ENCODE assay signal across 15 cellular contexts in genomic region chr11:15972838-15973237, GRCh38.
"Had no signal": no experiment of that assay in that cellular context is flagged by ENCODE, and none has a peak within 500 bp of the region (broad histone marks: within the 10 kb centered on the region; RNA-seq: fewer than 3 reads in every experiment).

No MANE protein-coding gene starts in this region.

- DNase-seq: activated B cell treated with CpG ODN at 0.5 μM for 24 hours; activated CD4-positive, alpha-beta T cell treated with anti-CD3 and anti-CD28 coated beads, Interleukin-2, amount 50 U/mL, for 1 hour; activated naive CD4-positive, alpha-beta T cell treated with anti-CD3 and anti-CD28 coated beads, Interleukin-2, amount 10 ng/mL, durations not matched to agents 7 days and 5 days; caudate nucleus; effector CD4-positive, alpha-beta T cell; naive thymus-derived CD8-positive, alpha-beta T cell; posterior cingulate gyrus; stomach had no signal

- H3K9me3 Mint-ChIP-seq: activated B cell treated with CpG ODN at 0.5 μM for 24 hours; activated naive CD4-positive, alpha-beta T cell treated with anti-CD3 and anti-CD28 coated beads, Interleukin-2, amount 10 ng/mL, durations not matched to agents 7 days and 5 days; activated T-helper 2 cell treated with anti-CD3 and anti-CD28 coated beads, Interferon-gamma antibody, Interleukin-2, Interleukin-4, amounts not matched to agents 10 μg/mL and 5 μg/mL and 100 μg/mL, durations not matched to agents 14 hours and 24 hours and 36 hours had no signal

- H3K36me3 Mint-ChIP-seq: activated naive CD4-positive, alpha-beta T cell treated with anti-CD3 and anti-CD28 coated beads, Interleukin-2, amount 10 ng/mL, durations not matched to agents 7 days and 5 days; naive thymus-derived CD8-positive, alpha-beta T cell had no signal

- H3K4me3 Mint-ChIP-seq: activated B cell treated with CpG ODN at 0.5 μM for 24 hours; activated naive CD4-positive, alpha-beta T cell treated with anti-CD3 and anti-CD28 coated beads, Interleukin-2, amount 10 ng/mL, durations not matched to agents 7 days and 5 days; naive thymus-derived CD8-positive, alpha-beta T cell had no signal

- ATAC-seq: gastroesophageal sphincter; naive thymus-derived CD8-positive, alpha-beta T cell had no signal

- H3K27ac Mint-ChIP-seq: activated B cell treated with CpG ODN at 0.5 μM for 24 hours; activated naive CD4-positive, alpha-beta T cell treated with anti-CD3 and anti-CD28 coated beads, Interleukin-2, amount 10 ng/mL, durations not matched to agents 7 days and 5 days; activated T-helper 2 cell treated with anti-CD3 and anti-CD28 coated beads, Interferon-gamma antibody, Interleukin-2, Interleukin-4, amounts not matched to agents 10 μg/mL and 5 μg/mL and 100 μg/mL, durations not matched to agents 14 hours and 24 hours and 36 hours; naive thymus-derived CD8-positive, alpha-beta T cell had no signal

- H3K4me3 ChIP-seq: coronary artery, gastroesophageal sphincter, lung, right atrium auricular region, skin epidermis, stomach, thoracic aorta had no signal

- H3K4me1 Mint-ChIP-seq: activated B cell treated with CpG ODN at 0.5 μM for 24 hours; activated naive CD4-positive, alpha-beta T cell treated with anti-CD3 and anti-CD28 coated beads, Interleukin-2, amount 10 ng/mL, durations not matched to agents 7 days and 5 days; naive thymus-derived CD8-positive, alpha-beta T cell had no signal

- H3K27me3 ChIP-seq: gastroesophageal sphincter, right atrium auricular region, stomach had no signal

- H3K27ac ChIP-seq: coronary artery, gastroesophageal sphincter, right atrium auricular region, skin epidermis, stomach, thoracic aorta had no signal

- H3K27me3 Mint-ChIP-seq: activated B cell treated with CpG ODN at 0.5 μM for 24 hours; activated naive CD4-positive, alpha-beta T cell treated with anti-CD3 and anti-CD28 coated beads, Interleukin-2, amount 10 ng/mL, durations not matched to agents 7 days and 5 days; naive thymus-derived CD8-positive, alpha-beta T cell had no signal
